In the genomic region with DNA sequence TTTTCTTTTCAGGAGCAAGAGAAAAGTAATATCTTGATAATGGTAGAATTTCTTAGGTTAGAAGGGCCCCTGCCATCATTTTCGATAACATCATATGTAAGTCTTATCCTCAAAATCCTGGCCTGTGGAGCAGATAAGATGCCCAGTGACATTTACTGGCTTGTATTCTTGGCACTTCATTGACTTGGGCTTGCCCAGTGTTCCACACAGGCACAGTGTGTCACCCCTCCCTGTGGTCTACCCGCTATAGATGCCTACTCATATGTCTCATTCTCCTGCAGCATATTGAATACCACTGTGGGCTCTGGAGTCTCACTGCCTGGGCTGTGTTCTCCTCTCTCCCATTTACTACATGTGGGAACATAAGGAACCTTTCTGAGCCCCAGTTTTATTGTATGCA, we compare ENCODE assay signal across 24 cellular contexts.
"Had no signal": no experiment of that assay in that cellular context is flagged by ENCODE, and none has a peak within 500 bp of the region (broad histone marks: within the 10 kb centered on the region; RNA-seq: fewer than 3 reads in every experiment).

No MANE protein-coding gene starts in this region.

- H3K27ac ChIP-seq: colonic mucosa, epithelial cell of prostate, esophagus squamous epithelium, gastrocnemius medialis, heart right ventricle, left lung, lower lobe of right lung had no signal

- H3K36me3 ChIP-seq: colonic mucosa, esophagus squamous epithelium, gastrocnemius medialis, heart right ventricle, left lung, lower lobe of right lung had no signal

- H3K27ac Mint-ChIP-seq: dendritic cell treated with granulocyte-macrophage colony-stimulating factor and Interleukin-4, amounts not matched to agents 40 ng/mL and 50 ng/mL, for 4 days; effector memory CD8-positive, alpha-beta T cell; endodermal cell; mesothelial cell of epicardium had no signal

- H3K4me3 Mint-ChIP-seq: dendritic cell treated with granulocyte-macrophage colony-stimulating factor and Interleukin-4, amounts not matched to agents 40 ng/mL and 50 ng/mL, for 4 days; effector memory CD8-positive, alpha-beta T cell; endodermal cell; mesothelial cell of epicardium had no signal

- H3K4me1 ChIP-seq: colonic mucosa, esophagus squamous epithelium, gastrocnemius medialis, heart right ventricle, left lung, lower lobe of right lung had no signal

- H3K4me3 ChIP-seq: colonic mucosa, esophagus squamous epithelium, gastrocnemius medialis, heart right ventricle, left lung, lower lobe of right lung, mucosa of descending colon had no signal

- DNase-seq: colonic mucosa; cortex of kidney; effector CD8-positive, alpha-beta T cell; effector memory CD8-positive, alpha-beta T cell; endodermal cell; erythroblast; esophagus squamous epithelium; foreskin fibroblast; foreskin melanocyte; gastrocnemius medialis; glutamatergic neuron; head of caudate nucleus; heart right ventricle; hippocampal formation; left cardiac atrium; left lung; left ventricle myocardium superior; lower lobe of right lung; mesenchymal stem cell; mucosa of descending colon had no signal

- ATAC-seq: effector memory CD8-positive, alpha-beta T cell; esophagus mucosa; gastrocnemius medialis; heart right ventricle; left cardiac atrium; left lung; left ventricle myocardium superior; lower lobe of right lung; mucosa of descending colon had no signal

- H3K27me3 ChIP-seq: colonic mucosa, esophagus squamous epithelium, gastrocnemius medialis, heart right ventricle, left lung had no signal

- H3K27me3 Mint-ChIP-seq: dendritic cell treated with granulocyte-macrophage colony-stimulating factor and Interleukin-4, amounts not matched to agents 40 ng/mL and 50 ng/mL, for 4 days; effector memory CD8-positive, alpha-beta T cell had no signal

- H3K4me1 Mint-ChIP-seq: endodermal cell, mesothelial cell of epicardium had no signal

- H3K36me3 Mint-ChIP-seq: mesothelial cell of epicardium had no signal

- H3K9me3 ChIP-seq: colonic mucosa, esophagus squamous epithelium, gastrocnemius medialis, lower lobe of right lung, mucosa of descending colon had no signal
